Comparison of ENCODE assay signal across 8 cellular contexts in the genomic region with DNA sequence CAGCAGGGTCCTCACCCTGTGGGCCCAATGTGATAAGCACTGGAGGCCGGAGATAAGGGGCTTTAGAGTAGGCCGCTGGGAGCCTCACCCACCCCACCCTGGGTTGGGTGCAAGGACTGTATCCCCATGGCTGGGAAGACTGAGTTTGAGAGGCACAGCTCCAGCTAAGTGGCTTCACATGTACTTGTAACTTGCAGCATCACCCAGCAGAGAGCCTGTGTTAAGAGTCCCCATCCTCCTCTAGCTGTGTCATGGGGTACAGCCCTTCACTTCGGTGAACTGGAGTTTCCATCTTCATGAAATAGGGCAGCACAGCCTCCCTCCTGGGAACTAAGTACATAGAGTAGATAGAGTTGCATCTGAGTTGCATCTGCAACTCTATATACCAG. TPM values are rescaled to one million over a fixed set of nuclear protein-coding genes. Genes with fewer than 3 reads are reported as not detected.
A peak's percentile ranks its signal among the peaks of the same experiment; 100 is the strongest.
DNase-seq lines count a peak whose midpoint lies in the region; ATAC-seq and TF ChIP-seq lines count a peak whose summit lies in the region.
"Had no signal": no experiment of that assay in that cellular context is flagged by ENCODE, and none has a peak within 500 bp of the region (broad histone marks: within the 10 kb centered on the region; RNA-seq: fewer than 3 reads in every experiment).

No MANE protein-coding gene starts in this region.

- H3K23ac ChIP-seq in mesenchymal stem cell (ENCODE audit: low read length in 2 of 2) = peak overlapping the region in 1 of 2 experiments; percentile 89

- TF ChIP-seq CTCF in WTC11 (IDR thresholded peaks at IDR 0.05) = no peak
- TF ChIP-seq CTCF in GM10248 (IDR thresholded peaks at IDR 0.05; ENCODE audit: control extremely low read depth, extremely low read depth, low read depth, missing control alignments) = no peak
- no peak for TF ChIP-seq CTCF in lower leg skin (IDR thresholded peaks at IDR 0.05)

- peak overlapping the region; percentile 65 to 78 for H3K4me3 ChIP-seq in CD4-positive, alpha-beta memory T cell (ENCODE audit: low read length in 2 of 2)
- H3K4me3 ChIP-seq in mesenchymal stem cell (ENCODE audit: insufficient read depth in 1 of 2, low read depth in 1 of 2, low read length in 2 of 2) (peak overlapping the region in 1 of 2 experiments; percentile 89), lower leg skin (ENCODE audit: low read depth, poor library complexity, severe bottlenecking) (no peak overlapping the region)

- WGBS in mesenchymal stem cell = 94% methylated on average over 3 of the region's 3 CpGs
- WGBS in lower leg skin, 2 donors = 76 to 86% methylated on average over 3 of the region's 3 CpGs

- H3K4me1 Mint-ChIP-seq in CD4-positive, alpha-beta memory T cell = peaks cover 22 to 43% (median 33%) of the 10 kb centered on the region in 4 donors
- H3K4me1 Mint-ChIP-seq in WTC11 = peaks cover 23% of the 10 kb centered on the region

- no peak overlapping the region for H2BK5ac ChIP-seq in mesenchymal stem cell (ENCODE audit: low read depth, low read length, poor library complexity, severe bottlenecking)

- no peak overlapping the region for H2BK15ac ChIP-seq in mesenchymal stem cell (ENCODE audit: low read depth, poor library complexity, severe bottlenecking)

- peaks cover 14% of the 10 kb centered on the region for H3K36me3 ChIP-seq in CD4-positive, alpha-beta memory T cell (ENCODE audit: insufficient read depth, low read length)
- peaks cover 14 to 23% of the 10 kb centered on the region in 2 experiments for H3K36me3 ChIP-seq in mesenchymal stem cell (ENCODE audit: control insufficient read depth in 1 of 2, insufficient read depth in 2 of 2, low read depth in 1 of 2, low read length in 2 of 2)

- H3K79me1 ChIP-seq in mesenchymal stem cell (replicated peaks; ENCODE audit: low read length, poor library complexity, severe bottlenecking) = peaks cover 19% of the 10 kb centered on the region

- no peak overlapping the region for H4K91ac ChIP-seq in mesenchymal stem cell (ENCODE audit: low read length)

- H3K36me3 Mint-ChIP-seq in CD4-positive, alpha-beta memory T cell = peaks cover 4 to 22% of the 10 kb centered on the region in 2 donors
- peaks cover 19% of the 10 kb centered on the region for H3K36me3 Mint-ChIP-seq in WTC11

- H4K8ac ChIP-seq in mesenchymal stem cell (ENCODE audit: low read length) = no peak overlapping the region

- DNase-seq in CD4-positive, alpha-beta memory T cell = no peak
- DNase-seq in WTC11 (ENCODE audit: low spot score) (no peak), mesenchymal stem cell (peak; percentile 71), GM10248 (ENCODE audit: extremely low spot score) (no peak), lower leg skin (ENCODE audit: low spot score in 2 of 2) (no peak), epidermal melanocyte (ENCODE audit: insufficient read length, low spot score) (no peak)

- peaks cover 34% of the 10 kb centered on the region for H3K4me1 ChIP-seq in CD4-positive, alpha-beta memory T cell (ENCODE audit: insufficient read depth, low read length)
- H3K4me1 ChIP-seq in mesenchymal stem cell (ENCODE audit: control insufficient read depth, insufficient read depth, low read depth, low read length) = peaks cover 29% of the 10 kb centered on the region

- H3K4ac ChIP-seq in mesenchymal stem cell (ENCODE audit: low read depth in 1 of 2, low read length in 2 of 2) = no peak overlapping the region

- no peak overlapping the region for H2BK120ac ChIP-seq in mesenchymal stem cell (ENCODE audit: low read depth, low read length)

- H3K4me3 Mint-ChIP-seq in CD4-positive, alpha-beta memory T cell = peak overlapping the region; percentile 85 to 92 (median 90)
- H3K4me3 Mint-ChIP-seq in WTC11 = peak overlapping the region; percentile 87

- intact Hi-C loops in CD4-positive, alpha-beta memory T cell (cut with micrococcal nuclease) = no loop called here
- intact Hi-C loops in lower leg skin (cut with DNase I; ENCODE audit: low total_unique reads) = loop anchor here (5.0 kb wide), 1 partner anchor 33 kb away; no protein-coding TSS in a partner anchor

- H3K18ac ChIP-seq in mesenchymal stem cell (ENCODE audit: low read depth in 1 of 2, low read length in 2 of 2) = no peak overlapping the region

- CTCF ChIA-PET in CD4-positive, alpha-beta memory T cell (lab: Charles Lee; ENCODE audit: partially characterized antibody) = interaction anchor here (3.3 to 17.4 kb wide), 2 partner anchors 30 to 47 kb away, joined by 15 to 906 read pairs; a partner anchor contains a TSS
- CTCF ChIA-PET in WTC11 (lab: Charles Lee) (interaction anchor here (0.9 to 14.0 kb wide), 10 partner anchors 8 to 190 kb away, joined by 3 to 341 read pairs (median 8); a partner anchor contains a TSS), GM10248 (lab: Yijun Ruan, JAX) (interaction anchor here (1.3 to 17.0 kb wide), 3 partner anchors 23 to 123 kb away, joined by 4 to 550 read pairs (median 399); a partner anchor contains a TSS)

- peak overlapping the region; percentile 67 to 90 (median 81) for H3K27ac Mint-ChIP-seq in CD4-positive, alpha-beta memory T cell
- no peak overlapping the region for H3K27ac Mint-ChIP-seq in WTC11

- peak overlapping the region; percentile 88 for H3K9ac ChIP-seq in mesenchymal stem cell (ENCODE audit: low read length)

- H3K27ac ChIP-seq in CD4-positive, alpha-beta memory T cell (ENCODE audit: low read depth, low read length) = peak overlapping the region; percentile 67
- no peak overlapping the region for H3K27ac ChIP-seq in mesenchymal stem cell (ENCODE audit: low read length, poor library complexity, severe bottlenecking)

- H3K27me3 ChIP-seq in CD4-positive, alpha-beta memory T cell (ENCODE audit: insufficient read depth, low read length) = no peaks in the 10 kb centered on the region
- H3K27me3 ChIP-seq in mesenchymal stem cell (ENCODE audit: control insufficient read depth in 1 of 2, insufficient read depth in 1 of 2, low read length in 2 of 2) = no peaks in the 10 kb centered on the region

- H3K14ac ChIP-seq in mesenchymal stem cell (ENCODE audit: low read length in 2 of 2) = no peak overlapping the region

- no peak overlapping the region for H2AK5ac ChIP-seq in mesenchymal stem cell (ENCODE audit: low read length, severe bottlenecking)

- no peak overlapping the region for H2AFZ ChIP-seq in mesenchymal stem cell (ENCODE audit: low read depth, low read length)

- no peaks in the 10 kb centered on the region for H3K27me3 Mint-ChIP-seq in CD4-positive, alpha-beta memory T cell
- peaks cover 4% of the 10 kb centered on the region; the same call in 1 of the 2 replicates for H3K27me3 Mint-ChIP-seq in WTC11 (ENCODE audit: low read depth)

- no peaks in the 10 kb centered on the region for H3K9me3 ChIP-seq in CD4-positive, alpha-beta memory T cell (ENCODE audit: control insufficient read depth in 1 of 2, low read length in 2 of 2)
- H3K9me3 ChIP-seq in mesenchymal stem cell (ENCODE audit: control insufficient read depth, low read length) = no peaks in the 10 kb centered on the region
- H3K9me3 ChIP-seq: mucosa of descending colon had no signal

- POLR2A ChIA-PET in CD4-positive, alpha-beta memory T cell (lab: Charles Lee; ENCODE audit: partially characterized antibody) = interaction anchor here (0.8 to 20.0 kb wide), 7 partner anchors 8 to 119 kb away, joined by 3 to 1162 read pairs (median 4); a partner anchor contains a TSS
- POLR2A ChIA-PET in WTC11 (lab: Charles Lee) = interaction anchor here (0.9 to 2.0 kb wide), 2 partner anchors 9 to 34 kb away, joined by 3 to 9 read pairs; a partner anchor contains a TSS
- POLR2A ChIA-PET in GM10248 (lab: Yijun Ruan, JAX) = interaction anchor here (0.6 kb wide), 1 partner anchor 40 kb away, joined by 3 read pairs; no protein-coding TSS in a partner anchor

- peak overlapping the region; percentile 68 for H3K4me2 ChIP-seq in mesenchymal stem cell (ENCODE audit: low read length, poor library complexity, severe bottlenecking)

- no peaks in the 10 kb centered on the region for H3K9me3 Mint-ChIP-seq in CD4-positive, alpha-beta memory T cell
- H3K9me3 Mint-ChIP-seq in WTC11 = no peaks in the 10 kb centered on the region

- TF ChIP-seq POLR2A in lower leg skin (IDR thresholded peaks at IDR 0.05) = no peak

- ATAC-seq in WTC11 = no peak

- no peak overlapping the region for H2BK12ac ChIP-seq in mesenchymal stem cell (ENCODE audit: low read length in 2 of 2)

TF ChIP-seq in WTC11, 78 proteins besides CTCF, POLR2A, EP300 and RAD21 (continues in another document):
- TF ChIP-seq ZNF416 (CRISPR knock-in tag; IDR thresholded peaks at IDR 0.05) = no peak

RNA-seq across cellular contexts. Expression of a gene that starts 1.3 kb away (rescaled TPM):
- 100 to 1,000 TPM; 116 to 120 TPM for total RNA-seq in CD4-positive, alpha-beta memory T cell
- 100 to 1,000 TPM; 266 to 533 TPM for polyA plus RNA-seq in CD4-positive, alpha-beta memory T cell
- total RNA-seq in WTC11 (2021) (378 to 447 TPM (median 447 TPM) in 3 replicates), lower leg skin (100 to 1,000 TPM; 266 to 459 (median 327) TPM)
- 139 TPM for polyA plus RNA-seq in mesenchymal stem cell (2013, experiment 1 of 2)
- polyA plus RNA-seq in mesenchymal stem cell (2013, experiment 2 of 2) = 142 TPM

RNA-seq across cellular contexts. Expression of a gene that starts 1.5 kb away (rescaled TPM):
- total RNA-seq in CD4-positive, alpha-beta memory T cell = 1 to 10 TPM; 2.2 to 3.2 TPM
- polyA plus RNA-seq in CD4-positive, alpha-beta memory T cell = 1 to 10 TPM; 1.5 to 4.4 TPM
- total RNA-seq in WTC11 (2021) (30.1 to 50.2 TPM (median 47.0 TPM) in 3 replicates), lower leg skin (1 to 10 TPM in 1 of 4 donors, not detected in 3; 1.6 TPM)
- polyA plus RNA-seq in mesenchymal stem cell (2013, experiment 1 of 2) = 4.3 TPM
- 4.1 TPM for polyA plus RNA-seq in mesenchymal stem cell (2013, experiment 2 of 2)
- total RNA-seq: HT-29 had no signal

RNA-seq across cellular contexts. Expression of a gene that starts 6.0 kb away (rescaled TPM):
- total RNA-seq in CD4-positive, alpha-beta memory T cell = 10 to 100 TPM; 10.5 to 12.6 TPM
- 10 to 100 TPM; 16.9 to 23.5 TPM for polyA plus RNA-seq in CD4-positive, alpha-beta memory T cell
- total RNA-seq in WTC11 (2021) = 71.3 to 78.2 TPM (median 72.9 TPM) in 3 replicates
- polyA plus RNA-seq in mesenchymal stem cell (2013, experiment 1 of 2) = 2.8 TPM
- polyA plus RNA-seq in mesenchymal stem cell (2013, experiment 2 of 2) = 2.9 TPM
- 1 to 10 TPM; 3.3 to 7.8 (median 5.9) TPM for total RNA-seq in lower leg skin

RNA-seq across cellular contexts. Expression of a gene that starts 9.1 kb away (rescaled TPM):
- total RNA-seq in CD4-positive, alpha-beta memory T cell = 100 to 1,000 TPM; 103 to 106 TPM
- polyA plus RNA-seq in CD4-positive, alpha-beta memory T cell = 1,000 to 10,000 TPM in 1 of 2 donors, 100 to 1,000 TPM in 1; 771 to 3,132 TPM
- total RNA-seq in WTC11 (2021) (6.6 to 11.5 TPM (median 10.2 TPM) in 3 replicates), lower leg skin (1,000 to 10,000 TPM in 1 of 4 donors, 100 to 1,000 TPM in 3; 608 to 1,091 (median 870) TPM)
- polyA plus RNA-seq in mesenchymal stem cell (2013, experiment 1 of 2) = 273 TPM
- polyA plus RNA-seq in mesenchymal stem cell (2013, experiment 2 of 2) = 264 TPM

RNA-seq across cellular contexts. Expression of a gene that starts 25.0 kb away (rescaled TPM):
- total RNA-seq in CD4-positive, alpha-beta memory T cell = 10 to 100 TPM; 23.3 to 24.2 TPM
- 1 to 10 TPM; 2.6 to 3.4 TPM for polyA plus RNA-seq in CD4-positive, alpha-beta memory T cell
- total RNA-seq in WTC11 (2021) = 70.0 to 83.3 TPM (median 81.4 TPM) in 3 replicates
- 10.8 TPM for polyA plus RNA-seq in mesenchymal stem cell (2013, experiment 1 of 2)
- polyA plus RNA-seq in mesenchymal stem cell (2013, experiment 2 of 2) = 10.4 TPM
- total RNA-seq in lower leg skin = 100 to 1,000 TPM in 1 of 4 donors, 10 to 100 TPM in 3; 49.9 to 122 (median 65.8) TPM
